16 cellular contexts compared by ENCODE assay signal in genomic region chr12:88401153-88401552, GRCh38.
DNase-seq lines count a peak whose midpoint lies in the region; ATAC-seq and TF ChIP-seq lines count a peak whose summit lies in the region.
"Had no signal": no experiment of that assay in that cellular context is flagged by ENCODE, and none has a peak within 500 bp of the region (broad histone marks: within the 10 kb centered on the region; RNA-seq: fewer than 3 reads in every experiment).

No MANE protein-coding gene starts in this region.

- ATAC-seq in RWPE2 (ENCODE audit: low read depth) (peak; percentile 75), upper lobe of right lung (no peak)
- ATAC-seq: heart right ventricle had no signal

- H3K9me3 ChIP-seq in RWPE2 (ENCODE audit: severe bottlenecking) (no peaks in the 10 kb centered on the region), suprapubic skin (no peaks in the 10 kb centered on the region), upper lobe of right lung (no peaks in the 10 kb centered on the region)
- H3K9me3 ChIP-seq: heart right ventricle, tibial nerve had no signal

- TF ChIP-seq CTCF in RWPE2 (IDR thresholded peaks at IDR 0.05; ENCODE audit: poor library complexity, severe bottlenecking) (no peak), epithelial cell of esophagus (IDR thresholded peaks at IDR 0.05; ENCODE audit: insufficient read depth, low read depth, low read length, missing control alignments) (no peak), suprapubic skin (IDR thresholded peaks at IDR 0.05) (no peak), upper lobe of right lung (IDR thresholded peaks at IDR 0.05) (no peak)

- H3K4me3 Mint-ChIP-seq in activated CD4-positive, alpha-beta T cell treated with anti-CD3 and anti-CD28 coated beads, Interleukin-2, amount 10 ng/mL, durations not matched to agents 24 days and 14 days = peak overlapping the region; percentile 20
- H3K4me3 Mint-ChIP-seq: endodermal cell had no signal

- H3K27me3 ChIP-seq in RWPE2 (ENCODE audit: insufficient read depth, poor library complexity, severe bottlenecking) (no peaks in the 10 kb centered on the region), suprapubic skin (no peaks in the 10 kb centered on the region), upper lobe of right lung (no peaks in the 10 kb centered on the region)
- H3K27me3 ChIP-seq: cardiac muscle cell, heart right ventricle, tibial nerve had no signal

- no peak for TF ChIP-seq POLR2A in suprapubic skin (IDR thresholded peaks at IDR 0.05)

- H3K27ac ChIP-seq in RWPE2 (ENCODE audit: poor library complexity, severe bottlenecking) (no peak overlapping the region), suprapubic skin (peak overlapping the region; percentile 14), upper lobe of right lung (no peak overlapping the region)
- H3K27ac ChIP-seq: cardiac muscle cell, heart right ventricle, tibial nerve had no signal

- H3K4me1 ChIP-seq in RWPE2 (ENCODE audit: insufficient read depth, poor library complexity, severe bottlenecking) (peaks cover 21% of the 10 kb centered on the region), suprapubic skin (peaks cover 9% of the 10 kb centered on the region), upper lobe of right lung (no peaks in the 10 kb centered on the region)
- H3K4me1 ChIP-seq: heart right ventricle, tibial nerve had no signal

- H3K4me1 Mint-ChIP-seq in activated CD4-positive, alpha-beta T cell treated with anti-CD3 and anti-CD28 coated beads, Interleukin-2, amount 10 ng/mL, durations not matched to agents 24 days and 14 days = peaks cover 2% of the 10 kb centered on the region
- H3K4me1 Mint-ChIP-seq: endodermal cell had no signal

- H3K36me3 ChIP-seq in RWPE2 (ENCODE audit: low read depth) (no peaks in the 10 kb centered on the region), suprapubic skin (no peaks in the 10 kb centered on the region), upper lobe of right lung (no peaks in the 10 kb centered on the region)
- H3K36me3 ChIP-seq: cardiac muscle cell, heart right ventricle, tibial nerve had no signal

- DNase-seq in activated CD4-positive, alpha-beta T cell treated with anti-CD3 and anti-CD28 coated beads, Interleukin-2, amount 10 ng/mL, durations not matched to agents 24 days and 14 days = no peak
- DNase-seq in activated CD4-positive, alpha-beta T cell treated with anti-CD3 and anti-CD28 coated beads for 48 hours = no peak
- no peak for DNase-seq in RWPE2 (ENCODE audit: low spot score)
- DNase-seq in epithelial cell of esophagus (ENCODE audit: low read depth) = peak; percentile 55
- no peak for DNase-seq in suprapubic skin (ENCODE audit: low spot score in 2 of 2)
- DNase-seq in RKO (ENCODE audit: low spot score) = no peak
- DNase-seq in NCI-H524 treated with DMSO at 0.1 percent for 48 hours (lab: John Stamatoyannopoulos, UW) = no peak
- DNase-seq in upper lobe of right lung = no peak
- DNase-seq: activated CD8-positive, alpha-beta memory T cell treated with anti-CD3 and anti-CD28 coated beads for 24 hours; activated naive CD4-positive, alpha-beta T cell treated with Interleukin-2 at 50 U/mL for 16 hours; endodermal cell; heart right ventricle; NCI-H2081; SHP77 treated with DMSO at 0.1 percent for 48 hours had no signal

- H3K27me3 Mint-ChIP-seq in activated CD4-positive, alpha-beta T cell treated with anti-CD3 and anti-CD28 coated beads, Interleukin-2, amount 10 ng/mL, durations not matched to agents 24 days and 14 days = peaks cover 2% of the 10 kb centered on the region

- H3K4me3 ChIP-seq in RWPE2 (ENCODE audit: severe bottlenecking) (no peak overlapping the region), epithelial cell of esophagus (ENCODE audit: low read length) (no peak overlapping the region), suprapubic skin (no peak overlapping the region), upper lobe of right lung (no peak overlapping the region)
- H3K4me3 ChIP-seq: cardiac muscle cell, heart right ventricle, tibial nerve had no signal

- H3K27ac Mint-ChIP-seq in activated CD4-positive, alpha-beta T cell treated with anti-CD3 and anti-CD28 coated beads, Interleukin-2, amount 10 ng/mL, durations not matched to agents 24 days and 14 days = no peak overlapping the region
- H3K27ac Mint-ChIP-seq: endodermal cell had no signal

- H3K36me3 Mint-ChIP-seq in activated CD4-positive, alpha-beta T cell treated with anti-CD3 and anti-CD28 coated beads, Interleukin-2, amount 10 ng/mL, durations not matched to agents 24 days and 14 days (ENCODE audit: low read depth) = no peaks in the 10 kb centered on the region

- intact Hi-C loops in activated CD4-positive, alpha-beta T cell treated with anti-CD3 and anti-CD28 coated beads, Interleukin-2, amount 10 ng/mL, durations not matched to agents 24 days and 14 days (cut with micrococcal nuclease) = no loop called here
- intact Hi-C loops in upper lobe of right lung (cut with DNase I) = no loop called here

- no peak for TF ChIP-seq EP300 in suprapubic skin (IDR thresholded peaks at IDR 0.05)

- 31% methylated on average over 2 of the region's 2 CpGs for WGBS in suprapubic skin

- no peaks in the 10 kb centered on the region for H3K9me3 Mint-ChIP-seq in activated CD4-positive, alpha-beta T cell treated with anti-CD3 and anti-CD28 coated beads, Interleukin-2, amount 10 ng/mL, durations not matched to agents 24 days and 14 days
- H3K9me3 Mint-ChIP-seq: endodermal cell had no signal
